In the genomic region with DNA sequence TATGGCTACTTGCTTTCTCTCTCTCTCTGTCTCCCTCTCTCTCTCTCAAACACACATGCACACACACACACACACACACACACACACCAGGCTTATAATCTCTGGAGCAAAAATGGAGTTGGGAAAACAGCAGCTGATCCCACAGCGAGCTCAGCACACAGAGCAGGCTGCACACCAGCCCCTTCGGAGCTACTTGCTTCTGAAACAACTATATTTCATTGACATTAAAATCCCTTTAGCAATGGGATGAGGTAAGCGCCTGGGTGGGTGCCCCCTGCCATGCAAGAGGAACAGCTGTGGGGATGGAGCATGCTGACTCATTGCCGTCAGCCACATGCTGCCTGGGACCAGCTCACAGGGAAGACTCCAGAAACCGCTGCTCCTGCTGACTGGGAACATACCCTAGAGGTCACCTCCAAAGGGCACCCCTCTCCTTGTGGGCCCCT, we compare ENCODE assay signal across 8 cellular contexts. TPM values are rescaled to one million over a fixed set of nuclear protein-coding genes. Genes with fewer than 3 reads are reported as not detected.
A peak's percentile ranks its signal among the peaks of the same experiment; 100 is the strongest.
DNase-seq lines count a peak whose midpoint lies in the region; ATAC-seq, FAIRE-seq and TF ChIP-seq lines count a peak whose summit lies in the region.

No MANE protein-coding gene starts in this region.

- intact Hi-C loops in posterior vena cava (cut with DNase I) (no loop called here), kidney (cut with DNase I) (no loop called here)

- DNase-seq in HK-2 (ENCODE audit: unreplicated experiment), result peak; percentile 58
- peak; percentile 23 for DNase-seq in RWPE1 (ENCODE audit: low spot score)
- peak; percentile 88 for DNase-seq in fibroblast of the aortic adventitia (ENCODE audit: low read depth)
- DNase-seq in posterior vena cava (ENCODE audit: low spot score), result peak; percentile 88
- DNase-seq in hepatic stellate cell (ENCODE audit: low spot score), result no peak
- no peak for DNase-seq in kidney

- POLR2A ChIA-PET in RWPE1 (lab: Yijun Ruan, JAX; ENCODE audit: low non-redundant PET), result no interaction called here

- CTCF ChIA-PET in RWPE1 (lab: Yijun Ruan, JAX), result interaction anchor here (0.6 kb wide), 1 partner anchor 57 kb away, joined by 3 read pairs; no protein-coding TSS in a partner anchor

- H3K9me3 ChIP-seq in kidney (ENCODE audit: control insufficient read depth in 1 of 2, low read length in 2 of 2), result no peaks in the 10 kb centered on the region

- H3K27ac ChIP-seq in RWPE1 (peak overlapping the region; percentile 69), kidney (ENCODE audit: low read depth in 2 of 2, low read length in 2 of 2) (no peak overlapping the region)

- no peaks in the 10 kb centered on the region for H3K36me3 ChIP-seq in kidney (ENCODE audit: control insufficient read depth in 1 of 2, insufficient read depth in 2 of 2, low read length in 2 of 2)

- ATAC-seq in GM21360 (IDR thresholded peaks at IDR 0.05; ENCODE audit: unreplicated experiment), result no peak
- ATAC-seq in GM19328 (IDR thresholded peaks at IDR 0.05; ENCODE audit: unreplicated experiment), result no peak

- H3K4me3 ChIP-seq in fibroblast of the aortic adventitia (ENCODE audit: low read depth, low read length) (no peak overlapping the region), kidney (ENCODE audit: low read length in 2 of 2) (no peak overlapping the region)

- TF ChIP-seq CTCF in RWPE1 (conservative IDR thresholded peaks at IDR 0.05; ENCODE audit: low read depth) (no peak), fibroblast of the aortic adventitia (IDR thresholded peaks at IDR 0.05; ENCODE audit: insufficient read depth, low read length) (no peak), kidney (IDR thresholded peaks at IDR 0.05; ENCODE audit: borderline replicate concordance, extremely low read depth, insufficient read depth) (no peak)

- H3K9ac ChIP-seq in kidney (ENCODE audit: low read length in 2 of 2), result no peak overlapping the region

- no peaks in the 10 kb centered on the region for H3K4me1 ChIP-seq in kidney (ENCODE audit: control insufficient read depth in 1 of 2, insufficient read depth in 1 of 2, low read depth in 1 of 2, low read length in 2 of 2)

- FAIRE-seq in kidney (lab: Jason Lieb, UNC), result no peak

RNA-seq across cellular contexts. Expression of gene B3GNT5, which starts 45.7 kb away (rescaled TPM):
- total RNA-seq in fibroblast of the aortic adventitia (ENCODE audit: low replicate concordance) (4.7 and 10.4 TPM in 2 replicates), posterior vena cava (10 to 100 TPM in 1 of 2 donors, 1 to 10 TPM in 1; 5.5 to 11.2 TPM), kidney (9.9 TPM)
- 2.4 TPM for polyA plus RNA-seq in kidney (ENCODE audit: insufficient read depth, low read depth, low replicate concordance)

Comparison
In these comparisons a context has a peak if more than half of its experiments do, and no peak if none do; other contexts are left out.
1. DNase-seq: peak in HK-2 (single experiment), RWPE1 (single experiment), fibroblast of the aortic adventitia (single experiment) and posterior vena cava (single experiment); none in hepatic stellate cell (single experiment) and kidney (single experiment).